In genomic region chr9:63859090-63859474, GRCh38 we compare ENCODE assay signal across 8 cellular contexts.
A peak's percentile ranks its signal among the peaks of the same experiment; 100 is the strongest.
DNase-seq lines count a peak whose midpoint lies in the region; ATAC-seq, FAIRE-seq and TF ChIP-seq lines count a peak whose summit lies in the region.
"Not testable (repeated sequence)": the region's sequence is repeated elsewhere in the genome, so short reads cannot be mapped to it uniquely, and the experiment has no call there.

No MANE protein-coding gene starts in this region.

- not testable (repeated sequence) for TF ChIP-seq EP300 in esophagus muscularis mucosa (IDR thresholded peaks at IDR 0.05); sigmoid colon (IDR thresholded peaks at IDR 0.05)

- peak overlapping the region in 5 of 8 donors; percentile 26 to 55 (median 43) for H3K4me3 Mint-ChIP-seq in CD4-positive, alpha-beta memory T cell
- peak overlapping the region; percentile 47 for H3K4me3 Mint-ChIP-seq in activated CD4-positive, alpha-beta memory T cell treated with anti-CD3 and anti-CD28 coated beads, Interleukin-2, amount 10 ng/mL, durations not matched to agents 7 days and 5 days

- intact Hi-C loops in CD4-positive, alpha-beta memory T cell (cut with micrococcal nuclease); breast epithelium (cut with DNase I; ENCODE audit: low total_unique reads); esophagus muscularis mucosa (cut with DNase I); right lobe of liver (cut with DNase I); sigmoid colon (cut with DNase I): not testable (repeated sequence)

- H3K36me3 Mint-ChIP-seq in CD4-positive, alpha-beta memory T cell; activated CD4-positive, alpha-beta memory T cell treated with anti-CD3 and anti-CD28 coated beads, Interleukin-2, amount 10 ng/mL, durations not matched to agents 7 days and 5 days (ENCODE audit: low read depth): not testable (repeated sequence)

- H3K9me3 Mint-ChIP-seq in CD4-positive, alpha-beta memory T cell: peaks cover 0 to 35% (median 10%) of the 10 kb centered on the region in 8 donors
- H3K9me3 Mint-ChIP-seq in activated CD4-positive, alpha-beta memory T cell treated with anti-CD3 and anti-CD28 coated beads, Interleukin-2, amount 10 ng/mL, durations not matched to agents 7 days and 5 days: peaks cover 14% of the 10 kb centered on the region

- not testable (repeated sequence) for H3K4me1 Mint-ChIP-seq in CD4-positive, alpha-beta memory T cell; activated CD4-positive, alpha-beta memory T cell treated with anti-CD3 and anti-CD28 coated beads, Interleukin-2, amount 10 ng/mL, durations not matched to agents 7 days and 5 days

- H3K4me3 ChIP-seq in CD4-positive, alpha-beta memory T cell (ENCODE audit: low read length in 2 of 2): not testable (repeated sequence)
- H3K4me3 ChIP-seq in LNCaP clone FGC (ENCODE audit: low read depth, low read length): peak overlapping the region; percentile 71
- peak overlapping the region in 2 of 3 donors; percentile 45 to 50 for H3K4me3 ChIP-seq in breast epithelium
- H3K4me3 ChIP-seq in esophagus muscularis mucosa: peak overlapping the region; percentile 25 to 52 (median 38)
- H3K4me3 ChIP-seq in right lobe of liver: peak overlapping the region; percentile 25 to 56 (median 48)
- H3K4me3 ChIP-seq in sigmoid colon: peak overlapping the region in 3 of 4 donors; percentile 16 to 49 (median 37)

- DNase-seq in CD4-positive, alpha-beta memory T cell; LNCaP clone FGC (ENCODE audit: low read depth); activated CD4-positive, alpha-beta memory T cell treated with anti-CD3 and anti-CD28 coated beads, Interleukin-2, amount 10 ng/mL, durations not matched to agents 7 days and 5 days; esophagus muscularis mucosa (ENCODE audit: extremely low spot score); sigmoid colon: not testable (repeated sequence)
- DNase-seq in breast epithelium (ENCODE audit: low spot score in 2 of 2) (peak in 1 of 2 donors; percentile 44), right lobe of liver (peak in 2 of 3 donors; percentile 22 to 43), urothelium cell line (ENCODE audit: low spot score) (peak; percentile 4)

- CTCF ChIA-PET in CD4-positive, alpha-beta memory T cell (lab: Charles Lee; ENCODE audit: partially characterized antibody); activated CD4-positive, alpha-beta memory T cell treated with anti-CD3 and anti-CD28 coated beads, Interleukin-2, amount 10 ng/mL, durations not matched to agents 7 days and 5 days (lab: Charles Lee): not testable (repeated sequence)

- not testable (repeated sequence) for H3K36me3 ChIP-seq in CD4-positive, alpha-beta memory T cell (ENCODE audit: insufficient read depth, low read length); breast epithelium; esophagus muscularis mucosa; right lobe of liver; sigmoid colon

- not testable (repeated sequence) for H3K27ac ChIP-seq in CD4-positive, alpha-beta memory T cell (ENCODE audit: low read depth, low read length); breast epithelium
- H3K27ac ChIP-seq in esophagus muscularis mucosa (replicated peaks in 1 of 4) (peak overlapping the region in 2 of 4 donors; percentile 15 to 72), right lobe of liver (peak overlapping the region in 1 of 3 donors; percentile 24), sigmoid colon (peak overlapping the region in 2 of 4 donors; percentile 26 to 63)

- H3K27ac Mint-ChIP-seq in CD4-positive, alpha-beta memory T cell: peak overlapping the region in 1 of 7 donors; percentile 52
- H3K27ac Mint-ChIP-seq in activated CD4-positive, alpha-beta memory T cell treated with anti-CD3 and anti-CD28 coated beads, Interleukin-2, amount 10 ng/mL, durations not matched to agents 7 days and 5 days: not testable (repeated sequence)

- not testable (repeated sequence) for H3K27me3 ChIP-seq in CD4-positive, alpha-beta memory T cell (ENCODE audit: insufficient read depth, low read length); breast epithelium; esophagus muscularis mucosa; right lobe of liver; sigmoid colon

- ATAC-seq in right lobe of liver: not testable (repeated sequence)

- not testable (repeated sequence) for H3K27me3 Mint-ChIP-seq in CD4-positive, alpha-beta memory T cell; activated CD4-positive, alpha-beta memory T cell treated with anti-CD3 and anti-CD28 coated beads, Interleukin-2, amount 10 ng/mL, durations not matched to agents 7 days and 5 days

- TF ChIP-seq CTCF in LNCaP clone FGC (IDR thresholded peaks at IDR 0.05; ENCODE audit: control insufficient read depth, extremely low read depth, insufficient read depth); breast epithelium (IDR thresholded peaks at IDR 0.05); esophagus muscularis mucosa (IDR thresholded peaks at IDR 0.05); right lobe of liver (IDR thresholded peaks at IDR 0.05); sigmoid colon (IDR thresholded peaks at IDR 0.05): not testable (repeated sequence)

- 39% methylated on average over 8 of the region's 24 CpGs for WGBS in esophagus muscularis mucosa
- WGBS in right lobe of liver (ENCODE audit: insufficient coverage, low coverage, low lambda C conversion rate, missing lambda C conversion rate): 27% methylated on average over 2 of the region's 24 CpGs
- 53 to 58% methylated on average over 24 of the region's 24 CpGs for WGBS in sigmoid colon, 2 donors

- POLR2A ChIA-PET in CD4-positive, alpha-beta memory T cell (lab: Charles Lee; ENCODE audit: partially characterized antibody): interaction anchor here (0.6 kb wide), 1 partner anchor 39 kb away, joined by 3 read pairs; no protein-coding TSS in a partner anchor
- POLR2A ChIA-PET in activated CD4-positive, alpha-beta memory T cell treated with anti-CD3 and anti-CD28 coated beads, Interleukin-2, amount 10 ng/mL, durations not matched to agents 7 days and 5 days (lab: Charles Lee): not testable (repeated sequence)

- not testable (repeated sequence) for TF ChIP-seq POLR2A in breast epithelium (IDR thresholded peaks at IDR 0.05); esophagus muscularis mucosa (IDR thresholded peaks at IDR 0.05; ENCODE audit: low read depth); right lobe of liver (IDR thresholded peaks at IDR 0.05); sigmoid colon (IDR thresholded peaks at IDR 0.05)

- H3K4me1 ChIP-seq in CD4-positive, alpha-beta memory T cell (ENCODE audit: insufficient read depth, low read length); breast epithelium; esophagus muscularis mucosa; right lobe of liver; sigmoid colon: not testable (repeated sequence)

- not testable (repeated sequence) for FAIRE-seq in urothelium cell line (lab: Jason Lieb, UNC)

- not testable (repeated sequence) for H3K9me3 ChIP-seq in CD4-positive, alpha-beta memory T cell (ENCODE audit: control insufficient read depth in 1 of 2, low read length in 2 of 2); breast epithelium; right lobe of liver; sigmoid colon
- H3K9me3 ChIP-seq in esophagus muscularis mucosa: peaks cover 0 to 11% (median 0%) of the 10 kb centered on the region in 4 donors
